Comparison of ENCODE assay signal across 6 cellular contexts in the genomic region with DNA sequence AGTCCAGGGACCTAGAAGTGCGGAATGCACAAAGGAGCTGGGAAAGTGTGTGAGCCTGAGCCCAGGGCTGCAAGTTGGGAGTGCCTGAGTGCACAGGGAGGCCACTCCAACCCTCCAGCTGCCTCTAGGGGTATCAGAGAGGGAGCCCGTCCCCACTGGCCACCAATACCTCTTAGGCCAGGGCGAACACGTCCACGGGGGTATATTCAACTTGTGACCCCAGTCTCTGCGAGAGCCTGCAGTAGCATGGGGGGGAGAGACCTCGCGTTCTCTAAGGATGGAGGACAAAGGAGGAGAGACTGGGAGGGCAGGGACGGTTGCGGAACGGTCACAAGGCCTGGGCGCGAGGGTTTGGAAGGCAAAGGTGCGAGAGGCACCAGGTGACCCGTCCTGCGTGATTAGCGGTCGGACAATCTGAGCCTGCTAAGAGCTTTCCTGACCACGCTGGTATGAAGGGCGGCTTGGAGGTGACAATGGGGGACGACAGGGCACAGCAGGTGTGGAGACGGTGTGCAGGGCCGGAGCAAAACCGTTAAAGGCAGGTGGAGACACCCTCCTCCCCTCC. TPM values are rescaled to one million over a fixed set of nuclear protein-coding genes. Genes with fewer than 3 reads are reported as not detected.
DNase-seq lines count a peak whose midpoint lies in the region.

No MANE protein-coding gene starts in this region.

- H3K36me3 ChIP-seq in duodenal mucosa (ENCODE audit: control insufficient read depth in 1 of 2, insufficient read depth in 2 of 2, low read length in 2 of 2) = peaks cover 9 to 26% of the 10 kb centered on the region in 2 donors

- H3K27me3 ChIP-seq in duodenal mucosa (ENCODE audit: control insufficient read depth in 1 of 2, insufficient read depth in 2 of 2, low read length in 2 of 2) = no peaks in the 10 kb centered on the region

- peak overlapping the region; percentile 43 to 61 for H3K9ac ChIP-seq in duodenal mucosa (ENCODE audit: low read depth in 1 of 2, low read length in 2 of 2)

- peaks cover 15 to 31% of the 10 kb centered on the region in 2 donors for H3K4me1 ChIP-seq in duodenal mucosa (ENCODE audit: control insufficient read depth in 1 of 2, insufficient read depth in 2 of 2, low read length in 2 of 2)

- peak; percentile 47 for DNase-seq in NCI-H748 (lab: John Stamatoyannopoulos, UW; ENCODE audit: unreplicated experiment)
- DNase-seq in NCI-H748 treated with DMSO at 0.1 percent for 48 hours (lab: John Stamatoyannopoulos, UW) = no peak
- peak; percentile 74 for DNase-seq in posterior vena cava (ENCODE audit: low spot score)
- no peak for DNase-seq in NCI-H1417 (lab: John Stamatoyannopoulos, UW)
- no peak for DNase-seq in stimulated activated naive CD4-positive, alpha-beta T cell (lab: John Stamatoyannopoulos, UW)

- H3K27ac ChIP-seq in duodenal mucosa (ENCODE audit: low read depth, low read length) = no peak overlapping the region

- intact Hi-C loops in posterior vena cava (cut with DNase I) = no loop called here

- H3K9me3 ChIP-seq in duodenal mucosa (ENCODE audit: control insufficient read depth in 1 of 2, low read length in 2 of 2) = no peaks in the 10 kb centered on the region

- H3K4me3 ChIP-seq in duodenal mucosa (ENCODE audit: low read depth in 1 of 2, low read length in 2 of 2) = peak overlapping the region; percentile 73 to 77

RNA-seq across cellular contexts. Expression of gene CD320, which starts 0.7 kb away (rescaled TPM):
- 10 to 100 TPM; 29.2 to 31.6 TPM for total RNA-seq in posterior vena cava

RNA-seq across cellular contexts. Expression of gene NDUFA7, which starts 13.7 kb away (rescaled TPM):
- total RNA-seq in posterior vena cava = 10 to 100 TPM; 29.8 to 31.2 TPM

RNA-seq across cellular contexts. Expression of gene RPS28, which starts 13.8 kb away (rescaled TPM):
- total RNA-seq in posterior vena cava = 100 to 1,000 TPM; 798 to 911 TPM

RNA-seq across cellular contexts. Expression of gene KANK3, which starts 35.6 kb away (rescaled TPM):
- 10 to 100 TPM; 11.0 to 22.5 TPM for total RNA-seq in posterior vena cava

RNA-seq across cellular contexts. Expression of gene ANGPTL4, which starts 56.5 kb away (rescaled TPM):
- 10 to 100 TPM; 10.4 to 95.3 TPM for total RNA-seq in posterior vena cava

Comparison
In these comparisons a context has a peak if more than half of its experiments do, and no peak if none do; other contexts are left out.
1. DNase-seq: peak in NCI-H748 (single experiment) and posterior vena cava (single experiment); none in NCI-H748 treated with DMSO at 0.1 percent for 48 hours (single experiment), NCI-H1417 (0 of 3) and stimulated activated naive CD4-positive, alpha-beta T cell (0 of 6).